ENCODE assay signal across 1 cellular context in the genomic region with DNA sequence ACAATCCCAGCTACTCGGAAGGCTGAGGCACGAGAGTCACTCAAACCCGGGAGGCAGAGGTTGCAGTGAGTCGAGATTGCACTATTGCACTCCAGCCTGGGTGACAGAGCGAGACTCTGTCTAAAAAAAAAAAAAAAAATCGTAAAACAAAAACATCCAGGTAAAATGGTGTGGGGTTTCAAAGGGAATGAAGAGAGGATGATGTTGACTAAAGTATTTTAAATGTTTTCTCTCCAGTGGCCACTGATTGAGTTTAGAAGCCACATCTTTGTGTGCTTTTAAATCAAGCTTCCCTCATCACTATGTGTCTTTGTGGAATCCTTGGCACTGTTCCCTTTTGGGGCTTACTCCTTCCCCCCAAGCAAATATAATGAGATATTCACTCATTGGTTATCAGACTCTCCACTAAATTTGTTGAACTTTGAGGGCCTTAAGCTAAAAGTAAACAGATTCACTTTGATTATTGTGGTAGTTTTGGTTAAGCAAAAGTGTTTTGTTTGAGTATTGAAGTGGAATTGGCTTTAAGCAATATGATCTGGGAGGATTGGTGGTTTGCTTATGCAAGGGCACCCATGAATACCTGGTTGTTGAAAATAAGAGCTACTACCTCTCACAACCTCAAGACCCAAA.
TF ChIP-seq lines count a peak whose summit lies in the region.

No MANE protein-coding gene starts in this region.

TF ChIP-seq in HepG2, 621 proteins besides CTCF, POLR2A, EP300 and RAD21 (continued from another document and continues in another):
- TF ChIP-seq, protein P1, sequence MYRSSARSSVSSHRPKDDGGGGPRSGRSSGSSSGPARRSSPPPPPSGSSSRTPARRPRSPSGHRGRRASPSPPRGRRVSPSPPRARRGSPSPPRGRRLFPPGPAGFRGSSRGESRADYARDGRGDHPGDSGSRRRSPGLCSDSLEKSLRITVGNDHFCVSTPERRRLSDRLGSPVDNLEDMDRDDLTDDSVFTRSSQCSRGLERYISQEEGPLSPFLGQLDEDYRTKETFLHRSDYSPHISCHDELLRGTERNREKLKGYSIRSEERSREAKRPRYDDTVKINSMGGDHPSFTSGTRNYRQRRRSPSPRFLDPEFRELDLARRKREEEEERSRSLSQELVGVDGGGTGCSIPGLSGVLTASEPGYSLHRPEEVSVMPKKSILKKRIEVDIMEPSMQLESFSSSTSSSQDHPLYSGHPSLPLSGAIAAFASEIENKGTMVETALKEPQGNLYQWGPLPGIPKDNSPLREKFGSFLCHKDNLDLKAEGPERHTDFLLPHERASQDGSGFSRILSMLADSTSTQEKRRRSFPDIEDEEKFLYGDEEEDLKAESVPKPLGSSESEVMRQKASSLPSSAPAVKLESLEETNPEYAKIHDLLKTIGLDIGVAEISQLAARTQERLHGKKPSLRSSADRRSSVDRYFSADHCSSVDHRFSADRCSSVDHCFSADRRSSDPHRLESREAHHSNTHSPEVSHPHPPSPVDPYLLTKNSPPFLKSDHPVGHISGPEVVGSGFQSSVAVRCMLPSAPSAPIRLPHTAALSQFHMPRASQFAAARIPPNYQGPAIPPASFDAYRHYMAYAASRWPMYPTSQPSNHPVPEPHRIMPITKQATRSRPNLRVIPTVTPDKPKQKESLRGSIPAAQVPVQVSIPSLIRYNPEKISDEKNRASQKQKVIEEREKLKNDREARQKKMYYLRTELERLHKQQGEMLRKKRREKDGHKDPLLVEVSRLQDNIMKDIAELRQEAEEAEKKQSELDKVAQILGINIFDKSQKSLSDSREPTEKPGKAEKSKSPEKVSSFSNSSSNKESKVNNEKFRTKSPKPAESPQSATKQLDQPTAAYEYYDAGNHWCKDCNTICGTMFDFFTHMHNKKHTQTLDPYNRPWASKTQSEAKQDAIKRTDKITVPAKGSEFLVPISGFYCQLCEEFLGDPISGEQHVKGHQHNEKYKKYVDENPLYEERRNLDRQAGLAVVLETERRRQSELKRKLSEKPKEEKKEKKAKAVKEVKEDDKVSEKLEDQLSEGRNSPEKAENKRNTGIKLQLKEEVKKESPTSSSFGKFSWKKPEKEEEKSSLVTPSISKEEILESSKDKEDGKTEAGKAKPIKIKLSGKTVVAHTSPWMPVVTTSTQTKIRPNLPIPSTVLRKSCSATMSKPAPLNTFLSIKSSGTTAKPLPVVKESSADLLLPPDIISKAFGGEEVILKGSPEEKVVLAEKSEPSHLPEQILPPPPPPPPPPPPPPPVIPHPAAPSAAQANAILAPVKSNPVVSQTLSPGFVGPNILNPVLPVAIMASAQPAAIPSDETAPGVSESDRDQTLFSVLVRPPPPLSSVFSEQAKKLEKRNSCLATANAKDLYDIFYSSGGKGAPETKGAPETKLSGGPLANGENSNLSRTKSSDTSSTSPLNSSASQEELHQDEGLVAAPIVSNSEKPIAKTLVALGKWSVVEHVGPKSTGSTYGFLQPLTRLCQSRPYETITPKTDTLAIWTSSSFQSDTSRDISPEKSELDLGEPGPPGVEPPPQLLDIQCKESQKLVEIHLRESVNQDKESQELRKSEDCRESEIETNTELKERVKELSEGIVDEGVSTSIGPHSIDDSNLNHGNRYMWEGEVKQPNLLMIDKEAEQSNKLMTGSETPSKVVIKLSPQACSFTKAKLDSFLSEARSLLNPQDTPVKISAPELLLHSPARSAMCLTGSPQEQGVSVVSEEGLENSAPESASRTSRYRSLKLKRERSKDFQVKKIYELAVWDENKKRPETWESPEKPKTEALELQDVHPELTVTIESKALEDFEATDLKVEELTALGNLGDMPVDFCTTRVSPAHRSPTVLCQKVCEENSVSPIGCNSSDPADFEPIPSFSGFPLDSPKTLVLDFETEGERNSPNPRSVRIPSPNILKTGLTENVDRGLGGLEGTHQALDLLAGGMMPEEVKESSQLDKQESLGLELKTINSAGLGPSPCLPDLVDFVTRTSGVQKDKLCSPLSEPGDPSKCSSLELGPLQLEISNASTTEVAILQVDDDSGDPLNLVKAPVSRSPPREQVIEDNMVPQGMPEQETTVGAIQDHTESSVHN (CRISPR knock-in tag; IDR thresholded peaks at IDR 0.05): no peak
- TF ChIP-seq MLXIP (CRISPR knock-in tag; IDR thresholded peaks at IDR 0.05; ENCODE audit: borderline replicate concordance): no peak
- no peak for TF ChIP-seq TBP (CRISPR knock-in tag; IDR thresholded peaks at IDR 0.05)
- TF ChIP-seq, protein P2, sequence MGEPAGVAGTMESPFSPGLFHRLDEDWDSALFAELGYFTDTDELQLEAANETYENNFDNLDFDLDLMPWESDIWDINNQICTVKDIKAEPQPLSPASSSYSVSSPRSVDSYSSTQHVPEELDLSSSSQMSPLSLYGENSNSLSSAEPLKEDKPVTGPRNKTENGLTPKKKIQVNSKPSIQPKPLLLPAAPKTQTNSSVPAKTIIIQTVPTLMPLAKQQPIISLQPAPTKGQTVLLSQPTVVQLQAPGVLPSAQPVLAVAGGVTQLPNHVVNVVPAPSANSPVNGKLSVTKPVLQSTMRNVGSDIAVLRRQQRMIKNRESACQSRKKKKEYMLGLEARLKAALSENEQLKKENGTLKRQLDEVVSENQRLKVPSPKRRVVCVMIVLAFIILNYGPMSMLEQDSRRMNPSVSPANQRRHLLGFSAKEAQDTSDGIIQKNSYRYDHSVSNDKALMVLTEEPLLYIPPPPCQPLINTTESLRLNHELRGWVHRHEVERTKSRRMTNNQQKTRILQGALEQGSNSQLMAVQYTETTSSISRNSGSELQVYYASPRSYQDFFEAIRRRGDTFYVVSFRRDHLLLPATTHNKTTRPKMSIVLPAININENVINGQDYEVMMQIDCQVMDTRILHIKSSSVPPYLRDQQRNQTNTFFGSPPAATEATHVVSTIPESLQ (CRISPR knock-in tag; conservative IDR thresholded peaks at IDR 0.05): no peak
- peak; percentile 99 for TF ChIP-seq TBX3 (IDR thresholded peaks at IDR 0.05; ENCODE audit: borderline replicate concordance)
- peak; percentile 23; the same call in 1 of the 2 replicates for TF ChIP-seq SOX13 (IDR thresholded peaks at IDR 0.05)
- peak in 1 of 2 experiments; percentile 80; a peak in 2 of 4 replicates for TF ChIP-seq SOX13 (CRISPR knock-in tag; conservative IDR thresholded peaks at IDR 0.05 in 1 of 2, IDR thresholded peaks at IDR 0.05 in 1 of 2)
- no peak for TF ChIP-seq ADNP (CRISPR knock-in tag; IDR thresholded peaks at IDR 0.05)
- TF ChIP-seq, protein P3, sequence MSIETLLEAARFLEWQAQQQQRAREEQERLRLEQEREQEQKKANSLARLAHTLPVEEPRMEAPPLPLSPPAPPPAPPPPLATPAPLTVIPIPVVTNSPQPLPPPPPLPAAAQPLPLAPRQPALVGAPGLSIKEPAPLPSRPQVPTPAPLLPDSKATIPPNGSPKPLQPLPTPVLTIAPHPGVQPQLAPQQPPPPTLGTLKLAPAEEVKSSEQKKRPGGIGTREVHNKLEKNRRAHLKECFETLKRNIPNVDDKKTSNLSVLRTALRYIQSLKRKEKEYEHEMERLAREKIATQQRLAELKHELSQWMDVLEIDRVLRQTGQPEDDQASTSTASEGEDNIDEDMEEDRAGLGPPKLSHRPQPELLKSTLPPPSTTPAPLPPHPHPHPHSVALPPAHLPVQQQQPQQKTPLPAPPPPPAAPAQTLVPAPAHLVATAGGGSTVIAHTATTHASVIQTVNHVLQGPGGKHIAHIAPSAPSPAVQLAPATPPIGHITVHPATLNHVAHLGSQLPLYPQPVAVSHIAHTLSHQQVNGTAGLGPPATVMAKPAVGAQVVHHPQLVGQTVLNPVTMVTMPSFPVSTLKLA (IDR thresholded peaks at IDR 0.05): no peak
- no peak for TF ChIP-seq FOXK1 (CRISPR knock-in tag; IDR thresholded peaks at IDR 0.05; ENCODE audit: borderline replicate concordance, low read depth)
- TF ChIP-seq CBFB (CRISPR knock-in tag; IDR thresholded peaks at IDR 0.05): peak; percentile 72; the same call in 1 of the 2 replicates
- TF ChIP-seq ZNF792 (CRISPR knock-in tag; IDR thresholded peaks at IDR 0.05): no peak
- TF ChIP-seq, protein P4, sequence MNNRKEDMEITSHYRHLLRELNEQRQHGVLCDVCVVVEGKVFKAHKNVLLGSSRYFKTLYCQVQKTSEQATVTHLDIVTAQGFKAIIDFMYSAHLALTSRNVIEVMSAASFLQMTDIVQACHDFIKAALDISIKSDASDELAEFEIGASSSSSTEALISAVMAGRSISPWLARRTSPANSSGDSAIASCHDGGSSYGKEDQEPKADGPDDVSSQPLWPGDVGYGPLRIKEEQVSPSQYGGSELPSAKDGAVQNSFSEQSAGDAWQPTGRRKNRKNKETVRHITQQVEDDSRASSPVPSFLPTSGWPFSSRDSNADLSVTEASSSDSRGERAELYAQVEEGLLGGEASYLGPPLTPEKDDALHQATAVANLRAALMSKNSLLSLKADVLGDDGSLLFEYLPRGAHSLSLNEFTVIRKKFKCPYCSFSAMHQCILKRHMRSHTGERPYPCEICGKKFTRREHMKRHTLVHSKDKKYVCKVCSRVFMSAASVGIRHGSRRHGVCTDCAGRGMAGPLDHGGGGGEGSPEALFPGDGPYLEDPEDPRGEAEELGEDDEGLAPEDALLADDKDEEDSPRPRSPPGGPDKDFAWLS (CRISPR knock-in tag; IDR thresholded peaks at IDR 0.05; ENCODE audit: borderline replicate concordance): no peak
- TF ChIP-seq ARNT (IDR thresholded peaks at IDR 0.05): no peak
- TF ChIP-seq, protein P5, sequence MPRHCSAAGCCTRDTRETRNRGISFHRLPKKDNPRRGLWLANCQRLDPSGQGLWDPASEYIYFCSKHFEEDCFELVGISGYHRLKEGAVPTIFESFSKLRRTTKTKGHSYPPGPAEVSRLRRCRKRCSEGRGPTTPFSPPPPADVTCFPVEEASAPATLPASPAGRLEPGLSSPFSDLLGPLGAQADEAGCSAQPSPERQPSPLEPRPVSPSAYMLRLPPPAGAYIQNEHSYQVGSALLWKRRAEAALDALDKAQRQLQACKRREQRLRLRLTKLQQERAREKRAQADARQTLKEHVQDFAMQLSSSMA (CRISPR knock-in tag; IDR thresholded peaks at IDR 0.05): no peak
- TF ChIP-seq CBX1 (IDR thresholded peaks at IDR 0.05; ENCODE audit: low read depth): no peak
- TF ChIP-seq ZNF629 (CRISPR knock-in tag; conservative IDR thresholded peaks at IDR 0.05): no peak
- TF ChIP-seq GTF3A (CRISPR knock-in tag; conservative IDR thresholded peaks at IDR 0.05): no peak
- no peak for TF ChIP-seq REL (CRISPR knock-in tag; conservative IDR thresholded peaks at IDR 0.05)
- no peak for TF ChIP-seq ZNF224 (CRISPR knock-in tag; IDR thresholded peaks at IDR 0.05)
- TF ChIP-seq KDM3A (CRISPR knock-in tag; IDR thresholded peaks at IDR 0.05; ENCODE audit: low read depth): no peak
- TF ChIP-seq AHR (CRISPR knock-in tag; IDR thresholded peaks at IDR 0.05): no peak
- no peak for TF ChIP-seq ARHGAP35 (CRISPR knock-in tag; IDR thresholded peaks at IDR 0.05; ENCODE audit: borderline replicate concordance)
- no peak for TF ChIP-seq JUND (CRISPR knock-in tag; IDR thresholded peaks at IDR 0.05)
- TF ChIP-seq NFATC3 (CRISPR knock-in tag; IDR thresholded peaks at IDR 0.05): no peak
- no peak for TF ChIP-seq JDP2 (CRISPR knock-in tag; IDR thresholded peaks at IDR 0.05; ENCODE audit: borderline replicate concordance)
- no peak for TF ChIP-seq MTF2 (CRISPR knock-in tag; IDR thresholded peaks at IDR 0.05; ENCODE audit: borderline replicate concordance)
- no peak for TF ChIP-seq ZNF558 (CRISPR knock-in tag; IDR thresholded peaks at IDR 0.05; ENCODE audit: borderline replicate concordance)
- no peak for TF ChIP-seq SRSF1 (optimal IDR thresholded peaks at IDR 0.05; ENCODE audit: low read depth, low read length)
- no peak for TF ChIP-seq ZIK1 (CRISPR knock-in tag; IDR thresholded peaks at IDR 0.05; ENCODE audit: borderline replicate concordance, low read depth)
- no peak for TF ChIP-seq NFIB (CRISPR knock-in tag; IDR thresholded peaks at IDR 0.05; ENCODE audit: borderline replicate concordance)
- TF ChIP-seq ZNF256 (CRISPR knock-in tag; conservative IDR thresholded peaks at IDR 0.05): no peak
- TF ChIP-seq KLF12 (CRISPR knock-in tag; IDR thresholded peaks at IDR 0.05; ENCODE audit: borderline replicate concordance): no peak
- no peak for TF ChIP-seq HIVEP1 (CRISPR knock-in tag; IDR thresholded peaks at IDR 0.05)
- no peak for TF ChIP-seq TGIF2 (CRISPR knock-in tag; IDR thresholded peaks at IDR 0.05)
- TF ChIP-seq, protein P6, sequence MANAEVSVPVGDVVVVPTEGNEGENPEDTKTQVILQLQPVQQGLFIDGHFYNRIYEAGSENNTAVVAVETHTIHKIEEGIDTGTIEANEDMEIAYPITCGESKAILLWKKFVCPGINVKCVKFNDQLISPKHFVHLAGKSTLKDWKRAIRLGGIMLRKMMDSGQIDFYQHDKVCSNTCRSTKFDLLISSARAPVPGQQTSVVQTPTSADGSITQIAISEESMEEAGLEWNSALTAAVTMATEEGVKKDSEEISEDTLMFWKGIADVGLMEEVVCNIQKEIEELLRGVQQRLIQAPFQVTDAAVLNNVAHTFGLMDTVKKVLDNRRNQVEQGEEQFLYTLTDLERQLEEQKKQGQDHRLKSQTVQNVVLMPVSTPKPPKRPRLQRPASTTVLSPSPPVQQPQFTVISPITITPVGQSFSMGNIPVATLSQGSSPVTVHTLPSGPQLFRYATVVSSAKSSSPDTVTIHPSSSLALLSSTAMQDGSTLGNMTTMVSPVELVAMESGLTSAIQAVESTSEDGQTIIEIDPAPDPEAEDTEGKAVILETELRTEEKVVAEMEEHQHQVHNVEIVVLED (CRISPR knock-in tag; IDR thresholded peaks at IDR 0.05; ENCODE audit: borderline replicate concordance): no peak
- TF ChIP-seq LCORL (IDR thresholded peaks at IDR 0.05): no peak
- TF ChIP-seq LCORL (CRISPR knock-in tag; IDR thresholded peaks at IDR 0.05): no peak
- no peak for TF ChIP-seq NCOA5 (CRISPR knock-in tag; IDR thresholded peaks at IDR 0.05)
- TF ChIP-seq ZNF564 (CRISPR knock-in tag; IDR thresholded peaks at IDR 0.05): no peak
- TF ChIP-seq KAT2B (IDR thresholded peaks at IDR 0.05; ENCODE audit: borderline replicate concordance, low read depth, low read length): no peak
